ENCODE assay signal across 9 cellular contexts in the genomic region with DNA sequence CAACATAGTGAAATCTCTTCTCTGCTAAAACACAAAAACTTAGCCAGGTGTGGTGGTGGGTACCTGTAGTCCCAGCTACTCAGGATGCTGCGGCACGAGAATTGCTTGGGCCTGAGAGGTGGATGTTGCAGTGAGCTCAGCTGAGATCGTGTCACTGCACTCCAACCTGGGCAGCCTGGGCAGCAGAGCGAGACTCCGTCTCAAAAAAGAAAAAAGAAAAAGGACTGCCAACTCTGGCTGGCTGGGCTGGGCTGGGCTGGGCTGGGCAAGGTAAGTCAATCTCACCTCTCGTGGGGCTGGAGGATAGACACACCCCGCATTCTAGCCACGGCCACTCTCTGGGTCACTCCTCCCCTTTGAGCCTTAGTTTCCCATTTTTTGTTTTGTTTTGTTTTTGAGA.
"Had no signal": no experiment of that assay in that cellular context is flagged by ENCODE, and none has a peak within 500 bp of the region (broad histone marks: within the 10 kb centered on the region; RNA-seq: fewer than 3 reads in every experiment).

No MANE protein-coding gene starts in this region.

- H3K4me3 Mint-ChIP-seq: activated CD4-positive, alpha-beta memory T cell treated with anti-CD3 and anti-CD28 coated beads for 36 hours; activated naive CD8-positive, alpha-beta T cell treated with anti-CD3 and anti-CD28 coated beads for 36 hours; activated T-cell treated with anti-CD3 and anti-CD28 coated beads, Interleukin-2, amount 50 U/mL, for 72 hours; T-helper 2 cell treated with Interferon-gamma antibody and Interleukin-4, amounts not matched to agents 5 μg/mL and 100 μg/mL, for 36 hours had no signal

- H3K27me3 Mint-ChIP-seq: activated CD4-positive, alpha-beta memory T cell treated with anti-CD3 and anti-CD28 coated beads for 36 hours; activated naive CD8-positive, alpha-beta T cell treated with anti-CD3 and anti-CD28 coated beads for 36 hours had no signal

- H3K27ac Mint-ChIP-seq: activated CD4-positive, alpha-beta memory T cell treated with anti-CD3 and anti-CD28 coated beads for 36 hours; activated naive CD8-positive, alpha-beta T cell treated with anti-CD3 and anti-CD28 coated beads for 36 hours; activated T-cell treated with anti-CD3 and anti-CD28 coated beads, Interleukin-2, amount 50 U/mL, for 72 hours; T-helper 2 cell treated with Interferon-gamma antibody and Interleukin-4, amounts not matched to agents 5 μg/mL and 100 μg/mL, for 36 hours had no signal

- DNase-seq: activated CD4-positive, alpha-beta memory T cell treated with anti-CD3 and anti-CD28 coated beads for 36 hours; activated CD4-positive, CD25-positive, alpha-beta regulatory T cell treated with anti-CD3 and anti-CD28 coated beads, Interleukin-2, amount 50 U/mL, for 72 hours; activated gamma-delta T cell treated with Interleukin-2 at 50 U/mL for 16 hours; activated naive CD8-positive, alpha-beta T cell treated with anti-CD3 and anti-CD28 coated beads for 36 hours; activated T-cell treated with anti-CD3 and anti-CD28 coated beads, Interleukin-2, amount 50 U/mL, for 72 hours; aorta; kidney; SW 1271 had no signal

- H3K9me3 Mint-ChIP-seq: activated CD4-positive, alpha-beta memory T cell treated with anti-CD3 and anti-CD28 coated beads for 36 hours; activated naive CD8-positive, alpha-beta T cell treated with anti-CD3 and anti-CD28 coated beads for 36 hours; activated T-cell treated with anti-CD3 and anti-CD28 coated beads, Interleukin-2, amount 50 U/mL, for 72 hours; T-helper 2 cell treated with Interferon-gamma antibody and Interleukin-4, amounts not matched to agents 5 μg/mL and 100 μg/mL, for 36 hours had no signal

- ATAC-seq: activated T-cell treated with anti-CD3 and anti-CD28 coated beads, Interleukin-2, amount 50 U/mL, for 72 hours had no signal
